1 cellular context compared by ENCODE assay signal in genomic region chr5:73434461-73434860, GRCh38.
TF ChIP-seq lines count a peak whose summit lies in the region.

No MANE protein-coding gene starts in this region.

TF ChIP-seq in A549, 52 proteins besides CTCF, POLR2A, EP300 and RAD21 (continued from another document):
- no peak for TF ChIP-seq USF2 (IDR thresholded peaks at IDR 0.05)
- no peak for TF ChIP-seq HDAC2 (IDR thresholded peaks at IDR 0.05)
